In the genomic region with DNA sequence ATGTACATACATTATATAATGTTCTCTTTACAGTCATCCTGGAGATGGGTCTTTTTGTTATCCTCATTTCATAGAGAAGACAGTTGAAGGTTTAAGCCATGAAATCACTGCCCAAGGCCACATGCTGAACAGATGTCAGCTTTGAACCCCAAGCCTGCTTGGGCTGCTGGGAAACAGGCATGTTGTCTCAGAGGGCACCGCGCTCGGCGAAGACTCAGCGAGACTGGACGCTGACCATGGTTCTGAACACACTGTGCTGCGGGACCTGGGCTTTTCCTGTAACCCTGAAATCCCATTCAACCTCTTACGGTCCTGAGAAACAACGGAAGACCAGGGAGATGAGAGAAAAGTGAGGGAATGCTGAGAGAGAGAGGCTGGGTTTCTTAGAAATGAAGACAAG, we compare ENCODE assay signal across 1 cellular context.
TF ChIP-seq lines count a peak whose summit lies in the region.

No MANE protein-coding gene starts in this region.

TF ChIP-seq in HepG2, 621 proteins besides CTCF, POLR2A, EP300 and RAD21 (continues in another document):
- TF ChIP-seq ZNF549 (CRISPR knock-in tag; IDR thresholded peaks at IDR 0.05) (no peak), ZFP36 (IDR thresholded peaks at IDR 0.05; ENCODE audit: borderline replicate concordance, low read depth, low read length, partially characterized antibody) (no peak), ZNF782 (CRISPR knock-in tag; IDR thresholded peaks at IDR 0.05; ENCODE audit: borderline replicate concordance) (no peak), SMAD1 (CRISPR knock-in tag; IDR thresholded peaks at IDR 0.05; ENCODE audit: borderline replicate concordance, low read depth) (no peak), RNF2 (conservative IDR thresholded peaks at IDR 0.05; ENCODE audit: low read depth) (no peak), ZNF567 (CRISPR knock-in tag; IDR thresholded peaks at IDR 0.05; ENCODE audit: borderline replicate concordance) (no peak), SALL1 (CRISPR knock-in tag; IDR thresholded peaks at IDR 0.05) (peak; percentile 94), DPF2 (CRISPR knock-in tag; IDR thresholded peaks at IDR 0.05; ENCODE audit: borderline replicate concordance, low read depth) (no peak), NR3C1 (CRISPR knock-in tag; IDR thresholded peaks at IDR 0.05) (no peak), KMT2B (CRISPR knock-in tag; IDR thresholded peaks at IDR 0.05) (peak; percentile 63; the same call in 1 of the 2 replicates), ZNF557 (CRISPR knock-in tag; IDR thresholded peaks at IDR 0.05) (peak; percentile 87; the same call in 1 of the 2 replicates), KDM5A (IDR thresholded peaks at IDR 0.05; ENCODE audit: borderline replicate concordance, low read length) (no peak), ZC3H4 (CRISPR knock-in tag; IDR thresholded peaks at IDR 0.05; ENCODE audit: borderline replicate concordance) (no peak), ZNF30 (CRISPR knock-in tag; IDR thresholded peaks at IDR 0.05) (no peak), TCF7 (IDR thresholded peaks at IDR 0.05; ENCODE audit: low read depth) (no peak), KDM5B (CRISPR knock-in tag; IDR thresholded peaks at IDR 0.05; ENCODE audit: borderline replicate concordance) (0 out of 2 replicates have a peak, but pooled peaks have one; percentile 37), MAFK (conservative IDR thresholded peaks at IDR 0.05 in 1 of 2, IDR thresholded peaks at IDR 0.05 in 1 of 2; ENCODE audit: low read length in 2 of 2) (no peak), ELF1 (CRISPR knock-in tag; IDR thresholded peaks at IDR 0.05) (0 out of 2 replicates have a peak, but pooled peaks have one; percentile 31), SSRP1 (CRISPR knock-in tag; IDR thresholded peaks at IDR 0.05) (0 out of 2 replicates have a peak, but pooled peaks have one; percentile 35), IKZF4 (CRISPR knock-in tag; IDR thresholded peaks at IDR 0.05; ENCODE audit: borderline replicate concordance, low read depth, not compliant biosample characterization) (peak; percentile 81), ZNF468 (CRISPR knock-in tag; IDR thresholded peaks at IDR 0.05) (no peak), ZSCAN20 (CRISPR knock-in tag; IDR thresholded peaks at IDR 0.05; ENCODE audit: borderline replicate concordance) (no peak), FOXC1 (CRISPR knock-in tag; IDR thresholded peaks at IDR 0.05; ENCODE audit: borderline replicate concordance) (no peak), MIER3 (CRISPR knock-in tag; IDR thresholded peaks at IDR 0.05; ENCODE audit: borderline replicate concordance) (peak; percentile 56; the same call in 1 of the 2 replicates), AKAP8 (CRISPR knock-in tag; IDR thresholded peaks at IDR 0.05) (no peak), CHD4 (IDR thresholded peaks at IDR 0.05; ENCODE audit: borderline replicate concordance, low read length) (no peak), SRSF1 (optimal IDR thresholded peaks at IDR 0.05; ENCODE audit: low read depth, low read length) (no peak), ZMYM3 (CRISPR knock-in tag; IDR thresholded peaks at IDR 0.05) (no peak), ZNF550 (CRISPR knock-in tag; IDR thresholded peaks at IDR 0.05; ENCODE audit: borderline replicate concordance) (no peak), RARG (CRISPR knock-in tag; IDR thresholded peaks at IDR 0.05; ENCODE audit: low read depth) (no peak)
- TF ChIP-seq, protein P1, sequence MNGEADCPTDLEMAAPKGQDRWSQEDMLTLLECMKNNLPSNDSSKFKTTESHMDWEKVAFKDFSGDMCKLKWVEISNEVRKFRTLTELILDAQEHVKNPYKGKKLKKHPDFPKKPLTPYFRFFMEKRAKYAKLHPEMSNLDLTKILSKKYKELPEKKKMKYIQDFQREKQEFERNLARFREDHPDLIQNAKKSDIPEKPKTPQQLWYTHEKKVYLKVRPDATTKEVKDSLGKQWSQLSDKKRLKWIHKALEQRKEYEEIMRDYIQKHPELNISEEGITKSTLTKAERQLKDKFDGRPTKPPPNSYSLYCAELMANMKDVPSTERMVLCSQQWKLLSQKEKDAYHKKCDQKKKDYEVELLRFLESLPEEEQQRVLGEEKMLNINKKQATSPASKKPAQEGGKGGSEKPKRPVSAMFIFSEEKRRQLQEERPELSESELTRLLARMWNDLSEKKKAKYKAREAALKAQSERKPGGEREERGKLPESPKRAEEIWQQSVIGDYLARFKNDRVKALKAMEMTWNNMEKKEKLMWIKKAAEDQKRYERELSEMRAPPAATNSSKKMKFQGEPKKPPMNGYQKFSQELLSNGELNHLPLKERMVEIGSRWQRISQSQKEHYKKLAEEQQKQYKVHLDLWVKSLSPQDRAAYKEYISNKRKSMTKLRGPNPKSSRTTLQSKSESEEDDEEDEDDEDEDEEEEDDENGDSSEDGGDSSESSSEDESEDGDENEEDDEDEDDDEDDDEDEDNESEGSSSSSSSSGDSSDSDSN (CRISPR knock-in tag; IDR thresholded peaks at IDR 0.05) = no peak
- TF ChIP-seq, protein P2, sequence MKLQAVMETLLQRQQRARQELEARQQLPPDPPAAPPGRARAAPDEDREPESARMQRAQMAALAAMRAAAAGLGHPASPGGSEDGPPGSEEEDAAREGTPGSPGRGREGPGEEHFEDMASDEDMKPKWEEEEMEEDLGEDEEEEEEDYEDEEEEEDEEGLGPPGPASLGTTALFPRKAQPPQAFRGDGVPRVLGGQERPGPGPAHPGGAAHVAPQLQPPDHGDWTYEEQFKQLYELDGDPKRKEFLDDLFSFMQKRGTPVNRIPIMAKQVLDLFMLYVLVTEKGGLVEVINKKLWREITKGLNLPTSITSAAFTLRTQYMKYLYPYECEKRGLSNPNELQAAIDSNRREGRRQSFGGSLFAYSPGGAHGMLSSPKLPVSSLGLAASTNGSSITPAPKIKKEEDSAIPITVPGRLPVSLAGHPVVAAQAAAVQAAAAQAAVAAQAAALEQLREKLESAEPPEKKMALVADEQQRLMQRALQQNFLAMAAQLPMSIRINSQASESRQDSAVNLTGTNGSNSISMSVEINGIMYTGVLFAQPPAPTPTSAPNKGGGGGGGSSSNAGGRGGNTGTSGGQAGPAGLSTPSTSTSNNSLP (IDR thresholded peaks at IDR 0.05; ENCODE audit: low read depth, low read length) = no peak
- TF ChIP-seq, protein P3, sequence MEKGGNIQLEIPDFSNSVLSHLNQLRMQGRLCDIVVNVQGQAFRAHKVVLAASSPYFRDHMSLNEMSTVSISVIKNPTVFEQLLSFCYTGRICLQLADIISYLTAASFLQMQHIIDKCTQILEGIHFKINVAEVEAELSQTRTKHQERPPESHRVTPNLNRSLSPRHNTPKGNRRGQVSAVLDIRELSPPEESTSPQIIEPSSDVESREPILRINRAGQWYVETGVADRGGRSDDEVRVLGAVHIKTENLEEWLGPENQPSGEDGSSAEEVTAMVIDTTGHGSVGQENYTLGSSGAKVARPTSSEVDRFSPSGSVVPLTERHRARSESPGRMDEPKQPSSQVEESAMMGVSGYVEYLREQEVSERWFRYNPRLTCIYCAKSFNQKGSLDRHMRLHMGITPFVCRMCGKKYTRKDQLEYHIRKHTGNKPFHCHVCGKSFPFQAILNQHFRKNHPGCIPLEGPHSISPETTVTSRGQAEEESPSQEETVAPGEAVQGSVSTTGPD (CRISPR knock-in tag; IDR thresholded peaks at IDR 0.05) = no peak
- TF ChIP-seq, protein P4, sequence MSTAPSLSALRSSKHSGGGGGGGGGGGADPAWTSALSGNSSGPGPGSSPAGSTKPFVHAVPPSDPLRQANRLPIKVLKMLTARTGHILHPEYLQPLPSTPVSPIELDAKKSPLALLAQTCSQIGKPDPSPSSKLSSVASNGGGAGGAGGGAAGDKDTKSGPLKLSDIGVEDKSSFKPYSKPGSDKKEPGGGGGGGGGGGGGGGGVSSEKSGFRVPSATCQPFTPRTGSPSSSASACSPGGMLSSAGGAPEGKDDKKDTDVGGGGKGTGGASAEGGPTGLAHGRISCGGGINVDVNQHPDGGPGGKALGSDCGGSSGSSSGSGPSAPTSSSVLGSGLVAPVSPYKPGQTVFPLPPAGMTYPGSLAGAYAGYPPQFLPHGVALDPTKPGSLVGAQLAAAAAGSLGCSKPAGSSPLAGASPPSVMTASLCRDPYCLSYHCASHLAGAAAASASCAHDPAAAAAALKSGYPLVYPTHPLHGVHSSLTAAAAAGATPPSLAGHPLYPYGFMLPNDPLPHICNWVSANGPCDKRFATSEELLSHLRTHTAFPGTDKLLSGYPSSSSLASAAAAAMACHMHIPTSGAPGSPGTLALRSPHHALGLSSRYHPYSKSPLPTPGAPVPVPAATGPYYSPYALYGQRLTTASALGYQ (CRISPR knock-in tag; IDR thresholded peaks at IDR 0.05) = 0 out of 2 replicates have a peak, but pooled peaks have one; percentile 24
- TF ChIP-seq, protein P5, sequence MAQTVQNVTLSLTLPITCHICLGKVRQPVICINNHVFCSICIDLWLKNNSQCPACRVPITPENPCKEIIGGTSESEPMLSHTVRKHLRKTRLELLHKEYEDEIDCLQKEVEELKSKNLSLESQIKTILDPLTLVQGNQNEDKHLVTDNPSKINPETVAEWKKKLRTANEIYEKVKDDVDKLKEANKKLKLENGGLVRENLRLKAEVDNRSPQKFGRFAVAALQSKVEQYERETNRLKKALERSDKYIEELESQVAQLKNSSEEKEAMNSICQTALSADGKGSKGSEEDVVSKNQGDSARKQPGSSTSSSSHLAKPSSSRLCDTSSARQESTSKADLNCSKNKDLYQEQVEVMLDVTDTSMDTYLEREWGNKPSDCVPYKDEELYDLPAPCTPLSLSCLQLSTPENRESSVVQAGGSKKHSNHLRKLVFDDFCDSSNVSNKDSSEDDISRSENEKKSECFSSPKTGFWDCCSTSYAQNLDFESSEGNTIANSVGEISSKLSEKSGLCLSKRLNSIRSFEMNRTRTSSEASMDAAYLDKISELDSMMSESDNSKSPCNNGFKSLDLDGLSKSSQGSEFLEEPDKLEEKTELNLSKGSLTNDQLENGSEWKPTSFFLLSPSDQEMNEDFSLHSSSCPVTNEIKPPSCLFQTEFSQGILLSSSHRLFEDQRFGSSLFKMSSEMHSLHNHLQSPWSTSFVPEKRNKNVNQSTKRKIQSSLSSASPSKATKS (CRISPR knock-in tag; IDR thresholded peaks at IDR 0.05) = no peak
- TF ChIP-seq, protein P6, sequence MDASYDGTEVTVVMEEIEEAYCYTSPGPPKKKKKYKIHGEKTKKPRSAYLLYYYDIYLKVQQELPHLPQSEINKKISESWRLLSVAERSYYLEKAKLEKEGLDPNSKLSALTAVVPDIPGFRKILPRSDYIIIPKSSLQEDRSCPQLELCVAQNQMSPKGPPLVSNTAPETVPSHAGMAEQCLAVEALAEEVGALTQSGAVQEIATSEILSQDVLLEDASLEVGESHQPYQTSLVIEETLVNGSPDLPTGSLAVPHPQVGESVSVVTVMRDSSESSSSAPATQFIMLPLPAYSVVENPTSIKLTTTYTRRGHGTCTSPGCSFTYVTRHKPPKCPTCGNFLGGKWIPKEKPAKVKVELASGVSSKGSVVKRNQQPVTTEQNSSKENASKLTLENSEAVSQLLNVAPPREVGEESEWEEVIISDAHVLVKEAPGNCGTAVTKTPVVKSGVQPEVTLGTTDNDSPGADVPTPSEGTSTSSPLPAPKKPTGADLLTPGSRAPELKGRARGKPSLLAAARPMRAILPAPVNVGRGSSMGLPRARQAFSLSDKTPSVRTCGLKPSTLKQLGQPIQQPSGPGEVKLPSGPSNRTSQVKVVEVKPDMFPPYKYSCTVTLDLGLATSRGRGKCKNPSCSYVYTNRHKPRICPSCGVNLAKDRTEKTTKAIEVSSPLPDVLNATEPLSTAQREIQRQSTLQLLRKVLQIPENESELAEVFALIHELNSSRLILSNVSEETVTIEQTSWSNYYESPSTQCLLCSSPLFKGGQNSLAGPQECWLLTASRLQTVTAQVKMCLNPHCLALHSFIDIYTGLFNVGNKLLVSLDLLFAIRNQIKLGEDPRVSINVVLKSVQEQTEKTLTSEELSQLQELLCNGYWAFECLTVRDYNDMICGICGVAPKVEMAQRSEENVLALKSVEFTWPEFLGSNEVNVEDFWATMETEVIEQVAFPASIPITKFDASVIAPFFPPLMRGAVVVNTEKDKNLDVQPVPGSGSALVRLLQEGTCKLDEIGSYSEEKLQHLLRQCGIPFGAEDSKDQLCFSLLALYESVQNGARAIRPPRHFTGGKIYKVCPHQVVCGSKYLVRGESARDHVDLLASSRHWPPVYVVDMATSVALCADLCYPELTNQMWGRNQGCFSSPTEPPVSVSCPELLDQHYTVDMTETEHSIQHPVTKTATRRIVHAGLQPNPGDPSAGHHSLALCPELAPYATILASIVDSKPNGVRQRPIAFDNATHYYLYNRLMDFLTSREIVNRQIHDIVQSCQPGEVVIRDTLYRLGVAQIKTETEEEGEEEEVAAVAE (CRISPR knock-in tag; IDR thresholded peaks at IDR 0.05; ENCODE audit: borderline replicate concordance) = peak; percentile 85
- TF ChIP-seq, protein P7, sequence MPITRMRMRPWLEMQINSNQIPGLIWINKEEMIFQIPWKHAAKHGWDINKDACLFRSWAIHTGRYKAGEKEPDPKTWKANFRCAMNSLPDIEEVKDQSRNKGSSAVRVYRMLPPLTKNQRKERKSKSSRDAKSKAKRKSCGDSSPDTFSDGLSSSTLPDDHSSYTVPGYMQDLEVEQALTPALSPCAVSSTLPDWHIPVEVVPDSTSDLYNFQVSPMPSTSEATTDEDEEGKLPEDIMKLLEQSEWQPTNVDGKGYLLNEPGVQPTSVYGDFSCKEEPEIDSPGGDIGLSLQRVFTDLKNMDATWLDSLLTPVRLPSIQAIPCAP (CRISPR knock-in tag; IDR thresholded peaks at IDR 0.05; ENCODE audit: low read depth) = no peak
- TF ChIP-seq, protein P8, sequence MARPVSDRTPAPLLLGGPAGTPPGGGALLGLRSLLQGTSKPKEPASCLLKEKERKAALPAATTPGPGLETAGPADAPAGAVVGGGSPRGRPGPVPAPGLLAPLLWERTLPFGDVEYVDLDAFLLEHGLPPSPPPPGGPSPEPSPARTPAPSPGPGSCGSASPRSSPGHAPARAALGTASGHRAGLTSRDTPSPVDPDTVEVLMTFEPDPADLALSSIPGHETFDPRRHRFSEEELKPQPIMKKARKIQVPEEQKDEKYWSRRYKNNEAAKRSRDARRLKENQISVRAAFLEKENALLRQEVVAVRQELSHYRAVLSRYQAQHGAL (CRISPR knock-in tag; IDR thresholded peaks at IDR 0.05; ENCODE audit: not compliant biosample characterization) = peak; percentile 88
- TF ChIP-seq, protein P9, sequence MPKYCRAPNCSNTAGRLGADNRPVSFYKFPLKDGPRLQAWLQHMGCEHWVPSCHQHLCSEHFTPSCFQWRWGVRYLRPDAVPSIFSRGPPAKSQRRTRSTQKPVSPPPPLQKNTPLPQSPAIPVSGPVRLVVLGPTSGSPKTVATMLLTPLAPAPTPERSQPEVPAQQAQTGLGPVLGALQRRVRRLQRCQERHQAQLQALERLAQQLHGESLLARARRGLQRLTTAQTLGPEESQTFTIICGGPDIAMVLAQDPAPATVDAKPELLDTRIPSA (CRISPR knock-in tag; IDR thresholded peaks at IDR 0.05; ENCODE audit: borderline replicate concordance) = no peak
- TF ChIP-seq, protein P10, sequence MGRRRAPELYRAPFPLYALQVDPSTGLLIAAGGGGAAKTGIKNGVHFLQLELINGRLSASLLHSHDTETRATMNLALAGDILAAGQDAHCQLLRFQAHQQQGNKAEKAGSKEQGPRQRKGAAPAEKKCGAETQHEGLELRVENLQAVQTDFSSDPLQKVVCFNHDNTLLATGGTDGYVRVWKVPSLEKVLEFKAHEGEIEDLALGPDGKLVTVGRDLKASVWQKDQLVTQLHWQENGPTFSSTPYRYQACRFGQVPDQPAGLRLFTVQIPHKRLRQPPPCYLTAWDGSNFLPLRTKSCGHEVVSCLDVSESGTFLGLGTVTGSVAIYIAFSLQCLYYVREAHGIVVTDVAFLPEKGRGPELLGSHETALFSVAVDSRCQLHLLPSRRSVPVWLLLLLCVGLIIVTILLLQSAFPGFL (CRISPR knock-in tag; IDR thresholded peaks at IDR 0.05) = no peak
